In the genomic region with DNA sequence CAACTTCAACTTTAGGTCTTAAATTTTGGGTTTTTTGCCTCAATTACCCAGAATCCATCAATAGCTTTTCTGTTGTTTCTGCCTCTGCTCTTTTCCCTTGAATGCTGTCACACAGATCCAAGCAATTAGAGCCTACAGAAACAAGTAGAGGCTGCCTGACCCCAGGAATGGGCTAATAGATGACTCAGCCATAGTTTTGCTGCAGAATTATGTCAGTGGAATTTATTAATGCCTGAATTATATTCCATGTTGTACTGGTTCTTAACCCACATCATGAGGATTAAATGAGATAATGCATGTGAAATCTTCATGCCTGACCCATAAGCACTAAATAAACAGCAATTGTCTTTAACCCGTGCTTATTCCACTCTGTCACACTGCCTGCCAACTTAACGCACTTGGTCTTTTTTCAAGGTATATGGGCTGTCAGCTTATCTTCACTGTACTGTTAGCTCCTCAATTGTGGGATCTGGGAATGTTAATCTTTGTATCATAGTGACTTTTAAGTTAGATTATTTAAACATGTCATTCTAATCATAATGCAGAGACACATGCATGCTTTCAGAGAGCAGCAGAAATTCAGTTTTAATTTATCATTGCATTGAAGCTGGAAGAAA, we compare ENCODE assay signal across 23 cellular contexts.
DNase-seq lines count a peak whose midpoint lies in the region; ATAC-seq and TF ChIP-seq lines count a peak whose summit lies in the region.
"Had no signal": no experiment of that assay in that cellular context is flagged by ENCODE, and none has a peak within 500 bp of the region (broad histone marks: within the 10 kb centered on the region; RNA-seq: fewer than 3 reads in every experiment).

No MANE protein-coding gene starts in this region.

- H2AFZ ChIP-seq in hepatocyte = no peak overlapping the region

- 33% methylated on average over 2 of the region's 2 CpGs for WGBS in hepatocyte (ENCODE audit: low lambda C conversion rate, missing lambda C conversion rate)

- no peak for ATAC-seq in GM18909 (IDR thresholded peaks at IDR 0.05; ENCODE audit: poor library complexity, unreplicated experiment)
- ATAC-seq: A549; activated CD4-positive, alpha-beta T cell treated with anti-CD3 and anti-CD28 coated beads for 36 hours; activated naive CD4-positive, alpha-beta T cell treated with anti-CD3 and anti-CD28 coated beads, Interleukin-2, amount 50 U/mL, for 72 hours; K562; natural killer cell treated with Interleukin-12 subunit alpha and Interleukin-12 subunit beta and Interleukin-15 and Interleukin-18, amount 100 ng/mL, for 72 hours; T-cell had no signal

- no peak overlapping the region for H3K4me3 ChIP-seq in AG10803 (ENCODE audit: low read length)
- H3K4me3 ChIP-seq in MG63 = no peak overlapping the region
- H3K4me3 ChIP-seq in cardiac fibroblast (replicated peaks in 1 of 2; ENCODE audit: low read depth in 2 of 2, low read length in 2 of 2) = no peak overlapping the region
- no peak overlapping the region for H3K4me3 ChIP-seq in hepatocyte
- H3K4me3 ChIP-seq: A549, dorsolateral prefrontal cortex, K562, stomach had no signal

- no peak for TF ChIP-seq CTCF in AG10803 (conservative IDR thresholded peaks at IDR 0.05; ENCODE audit: low read length)
- no peak for TF ChIP-seq CTCF in cardiac fibroblast (IDR thresholded peaks at IDR 0.05; ENCODE audit: low read depth, low read length)
- no peak for TF ChIP-seq CTCF in hepatocyte (IDR thresholded peaks at IDR 0.05; ENCODE audit: poor library complexity)

- DNase-seq in AG10803 (ENCODE audit: low read depth) (peak; percentile 73), MG63 (peak; percentile 13), cardiac fibroblast (ENCODE audit: low read depth in 2 of 2) (peak; percentile 45 to 48), hepatocyte (ENCODE audit: low spot score) (no peak), superior temporal gyrus (ENCODE audit: extremely low spot score) (no peak), SIG-M5 (lab: John Stamatoyannopoulos, UW) (no peak)
- DNase-seq in stimulated activated CD4-positive, alpha-beta T cell treated with anti-CD3 and anti-CD28 coated beads, Interleukin-12 subunit alpha, Interleukin-12 subunit beta, amount 100 ng/mL, for 4 hours = no peak
- DNase-seq: activated CD4-positive, alpha-beta T cell treated with anti-CD3 and anti-CD28 coated beads for 36 hours; C1 segment of cervical spinal cord; dorsolateral prefrontal cortex; GDM1; hippocampal formation; kidney glomerular epithelial cell; NCI-H1930; NCI-H524; stimulated activated CD4-positive, alpha-beta T cell treated with anti-CD3 and anti-CD28 coated beads, Interleukin-2, amount 100 ng/mL, for 24 hours; stomach; T-cell had no signal

- peak overlapping the region; percentile 25 for H3K4me2 ChIP-seq in hepatocyte
- H3K4me2 ChIP-seq: A549 had no signal

- peaks cover 14% of the 10 kb centered on the region for H3K79me2 ChIP-seq in hepatocyte

- peak overlapping the region; percentile 8 for H3K27ac ChIP-seq in hepatocyte
- H3K27ac ChIP-seq: A549, dorsolateral prefrontal cortex had no signal

- H3K36me3 ChIP-seq in MG63 (no peaks in the 10 kb centered on the region), hepatocyte (replicated peaks; ENCODE audit: insufficient read depth, low read depth) (no peaks in the 10 kb centered on the region)
- H3K36me3 ChIP-seq: stomach had no signal

- H3K9me2 ChIP-seq in hepatocyte (replicated peaks; ENCODE audit: insufficient read depth) = no peaks in the 10 kb centered on the region

- H3K27me3 ChIP-seq in MG63 = no peaks in the 10 kb centered on the region
- H3K27me3 ChIP-seq in hepatocyte = no peaks in the 10 kb centered on the region
- H3K27me3 ChIP-seq: dorsolateral prefrontal cortex, stomach had no signal

- H4K20me1 ChIP-seq in hepatocyte (ENCODE audit: insufficient read depth, poor library complexity, severe bottlenecking) = no peaks in the 10 kb centered on the region

- H3K9me3 ChIP-seq in MG63 (no peaks in the 10 kb centered on the region), hepatocyte (ENCODE audit: low read depth) (no peaks in the 10 kb centered on the region)
- H3K9me3 ChIP-seq: A549, stomach had no signal

- H3K4me1 ChIP-seq in hepatocyte (ENCODE audit: insufficient read depth) = peaks cover 19% of the 10 kb centered on the region

Comparison
In these comparisons a context has a peak if more than half of its experiments do, and no peak if none do; other contexts are left out.
1. DNase-seq: peak in AG10803 (single experiment), MG63 (single experiment) and cardiac fibroblast (2 of 2); none in hepatocyte (single experiment), superior temporal gyrus (single experiment), SIG-M5 (single experiment) and stimulated activated CD4-positive, alpha-beta T cell treated with anti-CD3 and anti-CD28 coated beads, Interleukin-12 subunit alpha, Interleukin-12 subunit beta, amount 100 ng/mL, for 4 hours (single experiment).